ENCODE assay signal across 8 cellular contexts in the genomic region with DNA sequence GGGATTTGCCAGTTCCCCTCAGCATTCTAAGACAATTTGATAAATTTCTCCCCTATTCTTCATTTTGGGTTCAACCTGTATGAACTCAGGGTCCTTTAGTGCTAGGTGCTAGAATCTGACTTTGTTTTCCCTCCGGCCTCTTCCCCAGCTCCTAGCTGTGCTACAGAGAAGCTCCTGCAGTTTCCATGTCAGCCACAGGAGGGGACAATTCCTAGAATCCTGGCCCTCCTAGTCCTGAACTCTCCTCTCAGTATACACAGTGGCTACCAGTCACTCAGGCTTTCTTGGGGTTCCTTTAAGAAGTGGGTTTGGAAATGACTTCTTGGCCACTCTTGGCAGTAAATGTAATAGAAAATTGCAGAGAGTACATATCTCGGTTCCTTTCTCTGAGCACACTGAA. TPM values are rescaled to one million over a fixed set of nuclear protein-coding genes. Genes with fewer than 3 reads are reported as not detected.
DNase-seq lines count a peak whose midpoint lies in the region; ATAC-seq and TF ChIP-seq lines count a peak whose summit lies in the region.

No MANE protein-coding gene starts in this region.

- H3K27me3 ChIP-seq in GM23248 (replicated peaks; ENCODE audit: insufficient read depth) (no peaks in the 10 kb centered on the region; the same call in 1 of the 2 replicates), SK-N-SH (ENCODE audit: insufficient read depth) (no peaks in the 10 kb centered on the region)

- no peak overlapping the region for H3K4me3 Mint-ChIP-seq in stimulated activated effector memory CD8-positive, alpha-beta T cell treated with anti-CD3 and anti-CD28 coated beads, Interleukin-12 subunit alpha, Interleukin-12 subunit beta, amount 100 ng/mL, for 72 hours

- H3K4me1 Mint-ChIP-seq in stimulated activated effector memory CD8-positive, alpha-beta T cell treated with anti-CD3 and anti-CD28 coated beads, Interleukin-12 subunit alpha, Interleukin-12 subunit beta, amount 100 ng/mL, for 72 hours: peaks cover under 1% of the 10 kb centered on the region

- POLR2A ChIA-PET in SK-N-SH (lab: Yijun Ruan, JAX): no interaction called here

- no peaks in the 10 kb centered on the region for H3K36me3 Mint-ChIP-seq in stimulated activated effector memory CD8-positive, alpha-beta T cell treated with anti-CD3 and anti-CD28 coated beads, Interleukin-12 subunit alpha, Interleukin-12 subunit beta, amount 100 ng/mL, for 72 hours

- no peak overlapping the region for H3K27ac Mint-ChIP-seq in stimulated activated effector memory CD8-positive, alpha-beta T cell treated with anti-CD3 and anti-CD28 coated beads, Interleukin-12 subunit alpha, Interleukin-12 subunit beta, amount 100 ng/mL, for 72 hours

- no peak overlapping the region for H3K4me2 ChIP-seq in GM23248 (ENCODE audit: unreplicated experiment)
- no peak overlapping the region for H3K4me2 ChIP-seq in SK-N-SH

- no peak overlapping the region for H3K27ac ChIP-seq in GM23248
- H3K27ac ChIP-seq in SK-N-SH (ENCODE audit: low read depth in 2 of 2, low read length in 1 of 2): no peak overlapping the region

- 0 out of 2 replicates have a peak, but pooled peaks cover 6% of the 10 kb centered on the region for H3F3A ChIP-seq in GM23248 (ENCODE audit: insufficient read depth)
- H3F3A ChIP-seq in SK-N-SH (replicated peaks; ENCODE audit: insufficient read depth): no peaks in the 10 kb centered on the region

- H3K79me2 ChIP-seq in GM23248 (ENCODE audit: insufficient read depth) (no peaks in the 10 kb centered on the region), SK-N-SH (ENCODE audit: insufficient read depth) (no peaks in the 10 kb centered on the region)

- WGBS in GM23248 (ENCODE audit: low coverage in 1 of 2, low lambda C conversion rate in 2 of 2, missing lambda C conversion rate in 2 of 2), 2 experiments: 68 to 83% methylated on average over 2 of the region's 2 CpGs
- WGBS in SK-N-SH (ENCODE audit: low lambda C conversion rate): 83% methylated on average over 2 of the region's 2 CpGs

- H4K20me1 ChIP-seq in GM23248 (ENCODE audit: insufficient read depth): no peaks in the 10 kb centered on the region
- no peaks in the 10 kb centered on the region for H4K20me1 ChIP-seq in SK-N-SH (ENCODE audit: insufficient read depth)

- no peaks in the 10 kb centered on the region for H3K4me1 ChIP-seq in GM23248 (ENCODE audit: insufficient read depth)
- no peaks in the 10 kb centered on the region; a peak in 1 of 4 replicates for H3K4me1 ChIP-seq in SK-N-SH (ENCODE audit: control insufficient read depth in 1 of 2, insufficient read depth in 2 of 2, low read depth in 1 of 2, low read length in 1 of 2)

- TF ChIP-seq RAD21 in SK-N-SH (IDR thresholded peaks at IDR 0.05; ENCODE audit: low read length): peak; percentile 36; the same call in 1 of the 2 replicates

- CTCF ChIA-PET in SK-N-SH (lab: Yijun Ruan, JAX): interaction anchor here (0.7 to 4.9 kb wide), 5 partner anchors 10 to 160 kb away, joined by 3 to 24 read pairs (median 9); no protein-coding TSS in a partner anchor

- ATAC-seq in left ventricle myocardium superior (peak; percentile 49), HG03457 (IDR thresholded peaks at IDR 0.05; ENCODE audit: unreplicated experiment) (no peak)
- ATAC-seq in stimulated activated effector memory CD8-positive, alpha-beta T cell treated with anti-CD3 and anti-CD28 coated beads, Interleukin-12 subunit alpha, Interleukin-12 subunit beta, amount 100 ng/mL, for 72 hours: no peak

- no peaks in the 10 kb centered on the region for H3K9me3 Mint-ChIP-seq in stimulated activated effector memory CD8-positive, alpha-beta T cell treated with anti-CD3 and anti-CD28 coated beads, Interleukin-12 subunit alpha, Interleukin-12 subunit beta, amount 100 ng/mL, for 72 hours

- H3K9ac ChIP-seq in GM23248: no peak overlapping the region
- H3K9ac ChIP-seq in SK-N-SH: no peak overlapping the region

- in situ Hi-C loops in GM23248 (cut with MboI): no loop called here

- H3K4me3 ChIP-seq in GM23248 (no peak overlapping the region), SK-N-SH (ENCODE audit: low read depth in 2 of 2, low read length in 1 of 2) (no peak overlapping the region)

- no peaks in the 10 kb centered on the region for H3K9me3 ChIP-seq in GM23248 (ENCODE audit: low read depth)
- no peaks in the 10 kb centered on the region for H3K9me3 ChIP-seq in SK-N-SH

- intact Hi-C loops in left ventricle myocardium superior (cut with micrococcal nuclease): no loop called here

- H3K36me3 ChIP-seq in GM23248 (ENCODE audit: low read depth) (no peaks in the 10 kb centered on the region), SK-N-SH (replicated peaks in 1 of 2; ENCODE audit: control insufficient read depth in 1 of 2, insufficient read depth in 2 of 2, low read length in 1 of 2) (no peaks in the 10 kb centered on the region)

- no peak for TF ChIP-seq EP300 in SK-N-SH (IDR thresholded peaks at IDR 0.05; ENCODE audit: borderline replicate concordance in 1 of 2, low read depth in 1 of 2, low read length in 1 of 2)

- peak; percentile 57 for TF ChIP-seq CTCF in SK-N-SH (IDR thresholded peaks at IDR 0.05)

- H2AFZ ChIP-seq in GM23248 (no peak overlapping the region), SK-N-SH (ENCODE audit: low read depth) (no peak overlapping the region)

- DNase-seq in 8988T (peak; percentile 60), GM23248 (peak; percentile 59), SK-N-SH (peak; percentile 75), left ventricle myocardium superior (no peak), NCI-H128 (lab: John Stamatoyannopoulos, UW; ENCODE audit: unreplicated experiment) (no peak)
- DNase-seq in stimulated activated CD4-positive, alpha-beta T cell treated with anti-CD3 and anti-CD28 coated beads, Interleukin-4, amount 100 ng/mL, for 24 hours: no peak
- DNase-seq in stimulated activated effector memory CD8-positive, alpha-beta T cell treated with anti-CD3 and anti-CD28 coated beads, Interleukin-12 subunit alpha, Interleukin-12 subunit beta, amount 100 ng/mL, for 72 hours (ENCODE audit: low spot score in 2 of 2): no peak

- no peaks in the 10 kb centered on the region for H3K9me2 ChIP-seq in GM23248 (ENCODE audit: insufficient read depth)
- no peaks in the 10 kb centered on the region for H3K9me2 ChIP-seq in SK-N-SH

TF ChIP-seq in SK-N-SH, 30 proteins besides CTCF, POLR2A, EP300 and RAD21:
- TF ChIP-seq TEAD4 (IDR thresholded peaks at IDR 0.05; ENCODE audit: borderline replicate concordance, insufficient read depth): no peak
- peak; percentile 24; the same call in 1 of the 2 replicates for TF ChIP-seq SMC3 (IDR thresholded peaks at IDR 0.05; ENCODE audit: low read depth, low read length)

RNA-seq across cellular contexts. Expression of a gene that starts 4.9 kb away (rescaled TPM):
- total RNA-seq in GM23248 (2014; rRNA removed; shearing (Covaris generic)): 6.2 and 12.9 TPM in 2 replicates
- polyA plus RNA-seq in GM23248 (2016; fragmentation: Nextera tagmentation; extraction: Ambion mirVana) (4.7 and 5.2 TPM in 2 replicates), SK-N-SH (2012; rRNA removed) (17.6 and 20.0 TPM in 2 replicates)
- 13.6 and 16.4 TPM in 2 replicates for polyA plus RNA-seq in SK-N-SH (2012; cell fraction: cytosol; rRNA removed)
- polyA plus RNA-seq in SK-N-SH (2012; cell fraction: nucleus; rRNA removed): 14.5 and 20.3 TPM in 2 replicates
- total RNA-seq in left ventricle myocardium superior: 10.7 TPM

RNA-seq across cellular contexts. Expression of a gene that starts 48.0 kb away (rescaled TPM):
- not detected in 2 replicates for total RNA-seq in GM23248 (2014; rRNA removed; shearing (Covaris generic))
- not detected in 2 replicates for polyA plus RNA-seq in GM23248 (2016; fragmentation: Nextera tagmentation; extraction: Ambion mirVana)
- not detected in 2 replicates for polyA plus RNA-seq in SK-N-SH (2012; rRNA removed)
- polyA plus RNA-seq in SK-N-SH (2012; cell fraction: cytosol; rRNA removed): not detected in 2 replicates
- polyA plus RNA-seq in SK-N-SH (2012; cell fraction: nucleus; rRNA removed): not detected in 2 replicates
- not detected for total RNA-seq in left ventricle myocardium superior

Comparison
In these comparisons a context has a peak if more than half of its experiments do, and no peak if none do; other contexts are left out.
1. DNase-seq: peak in 8988T (single experiment), GM23248 (single experiment) and SK-N-SH (single experiment); none in left ventricle myocardium superior (single experiment), NCI-H128 (single experiment), stimulated activated CD4-positive, alpha-beta T cell treated with anti-CD3 and anti-CD28 coated beads, Interleukin-4, amount 100 ng/mL, for 24 hours (single experiment) and stimulated activated effector memory CD8-positive, alpha-beta T cell treated with anti-CD3 and anti-CD28 coated beads, Interleukin-12 subunit alpha, Interleukin-12 subunit beta, amount 100 ng/mL, for 72 hours (0 of 2).